8 cellular contexts compared by ENCODE assay signal in the genomic region with DNA sequence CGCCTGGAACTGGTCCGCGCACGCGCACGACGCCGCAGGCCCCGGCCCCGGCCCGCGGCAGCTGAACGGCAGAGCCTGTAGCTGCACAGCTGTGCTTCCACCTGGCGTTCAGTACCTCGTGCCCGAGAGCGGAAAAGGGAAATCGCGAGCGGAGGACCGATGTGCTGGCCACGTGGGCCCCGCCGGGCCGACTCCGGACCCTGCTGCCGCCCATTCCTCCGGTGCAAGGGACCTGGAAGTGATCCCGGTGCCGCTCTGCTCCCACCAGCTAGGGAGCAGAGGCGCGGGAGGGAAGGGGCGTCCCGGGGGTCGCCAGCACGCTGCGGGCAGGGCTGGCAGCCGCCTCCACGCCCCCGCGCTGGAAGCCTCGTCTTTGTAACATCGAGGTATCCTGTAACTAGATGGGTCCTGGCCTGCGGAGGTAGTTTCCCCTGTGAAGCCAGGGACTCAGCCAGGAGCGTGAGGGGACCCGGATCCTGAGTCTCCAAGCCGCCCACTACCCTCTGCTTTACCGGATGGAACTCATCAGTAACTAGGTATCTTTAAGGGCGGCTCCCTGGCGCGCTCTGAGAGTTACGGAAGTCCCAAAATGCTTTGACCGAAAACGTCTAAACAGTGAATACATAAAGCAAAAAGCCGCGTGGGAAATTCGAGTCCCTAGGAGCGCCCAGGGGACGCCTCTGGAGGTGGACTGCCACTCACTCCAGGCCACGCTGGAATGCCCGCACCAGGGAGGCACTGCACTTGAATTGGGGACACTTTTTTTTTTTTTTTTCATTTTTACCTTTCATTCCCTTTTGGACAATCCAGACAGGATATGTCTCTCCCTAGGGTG. TPM values are rescaled to one million over a fixed set of nuclear protein-coding genes. Genes with fewer than 3 reads are reported as not detected.
DNase-seq lines count a peak whose midpoint lies in the region; ATAC-seq, FAIRE-seq and TF ChIP-seq lines count a peak whose summit lies in the region.

No MANE protein-coding gene starts in this region.

- peak; percentile 2 to 85 (median 80) for ATAC-seq in heart right ventricle
- peak; percentile 89 for ATAC-seq in aorta (ENCODE audit: low FRiP score)

- H3K4me3 Mint-ChIP-seq in activated naive CD4-positive, alpha-beta T cell treated with anti-CD3 and anti-CD28 coated beads, Interleukin-2, amount 10 ng/mL, durations not matched to agents 7 days and 5 days: peak overlapping the region; percentile 78

- peaks cover 0 to 13% (median 7%) of the 10 kb centered on the region in 9 donors for H3K36me3 ChIP-seq in heart right ventricle
- no peaks in the 10 kb centered on the region for H3K36me3 ChIP-seq in aorta (ENCODE audit: control insufficient read depth in 1 of 2, insufficient read depth in 2 of 2, low read length in 1 of 2)

- H3K27ac ChIP-seq in heart right ventricle: peak overlapping the region; percentile 60 to 95 (median 80)
- H3K27ac ChIP-seq in aorta (ENCODE audit: low read depth in 1 of 2, low read length in 2 of 2): peak overlapping the region; percentile 1 to 80

- H3K36me3 Mint-ChIP-seq in activated naive CD4-positive, alpha-beta T cell treated with anti-CD3 and anti-CD28 coated beads, Interleukin-2, amount 10 ng/mL, durations not matched to agents 7 days and 5 days: peaks cover 14% of the 10 kb centered on the region

- TF ChIP-seq POLR2A in H54 (IDR thresholded peaks at IDR 0.05; ENCODE audit: low read depth, low read length): peak; percentile 75

- H3K27me3 Mint-ChIP-seq in activated naive CD4-positive, alpha-beta T cell treated with anti-CD3 and anti-CD28 coated beads, Interleukin-2, amount 10 ng/mL, durations not matched to agents 7 days and 5 days: no peaks in the 10 kb centered on the region

- H3K27me3 ChIP-seq in heart right ventricle: no peaks in the 10 kb centered on the region
- H3K27me3 ChIP-seq in aorta (ENCODE audit: control insufficient read depth in 1 of 2, insufficient read depth in 2 of 2, low read length in 1 of 2): no peaks in the 10 kb centered on the region

- peak overlapping the region; percentile 94 for H3K27ac Mint-ChIP-seq in activated naive CD4-positive, alpha-beta T cell treated with anti-CD3 and anti-CD28 coated beads, Interleukin-2, amount 10 ng/mL, durations not matched to agents 7 days and 5 days

- intact Hi-C loops in heart right ventricle (cut with DNase I) (loop anchor here in 6 of 10 donors (5.0 to 10.0 kb wide), 5 partner anchors 206 to 464 kb away; no protein-coding TSS in a partner anchor), aorta (cut with DNase I) (loop anchor here in 1 of 2 donors (5.0 to 10.0 kb wide), 3 partner anchors 42 to 236 kb away; a partner anchor contains a TSS)

- H3K4me1 ChIP-seq in heart right ventricle (peaks cover 8 to 54% (median 29%) of the 10 kb centered on the region in 9 donors), aorta (ENCODE audit: control insufficient read depth in 1 of 2, insufficient read depth in 2 of 2, low read length in 2 of 2) (no peaks in the 10 kb centered on the region)

- H3K9me3 ChIP-seq in heart right ventricle (no peaks in the 10 kb centered on the region), aorta (ENCODE audit: control insufficient read depth, low read length) (no peaks in the 10 kb centered on the region)

- TF ChIP-seq CTCF in LNCAP (IDR thresholded peaks at IDR 0.05): peak; percentile 20; the same call in 1 of the 2 replicates
- TF ChIP-seq CTCF in heart right ventricle (IDR thresholded peaks at IDR 0.05): peak in 3 of 9 donors; percentile 35 to 43 (median 35)

- CTCF ChIA-PET in activated naive CD4-positive, alpha-beta T cell treated with anti-CD3 and anti-CD28 coated beads, Interleukin-2, amount 10 ng/mL, durations not matched to agents 7 days and 5 days (lab: Charles Lee): interaction anchor here (2.1 to 2.8 kb wide), 2 partner anchors 211 to 219 kb away, joined by 8 to 16 read pairs; no protein-coding TSS in a partner anchor

- H3K9me3 Mint-ChIP-seq in activated naive CD4-positive, alpha-beta T cell treated with anti-CD3 and anti-CD28 coated beads, Interleukin-2, amount 10 ng/mL, durations not matched to agents 7 days and 5 days: no peaks in the 10 kb centered on the region

- DNase-seq in ELR (ENCODE audit: low read depth) (peak; percentile 88), H54 (ENCODE audit: insufficient read length, low spot score) (no peak), SIG-M5 (lab: John Stamatoyannopoulos, UW) (peak; percentile 53), heart right ventricle (peak; percentile 26 to 86), retina (peak; percentile 92), aorta (peak; percentile 93 to 97)
- DNase-seq in activated naive CD4-positive, alpha-beta T cell treated with anti-CD3 and anti-CD28 coated beads, Interleukin-2, amount 10 ng/mL, durations not matched to agents 7 days and 5 days: peak; percentile 96

- WGBS in heart right ventricle, 2 donors: 1% methylated on average over 60 to 61 of the region's 61 CpGs
- 0% methylated on average over 50 to 61 of the region's 61 CpGs for WGBS in aorta, 2 donors

- H3K4me1 Mint-ChIP-seq in activated naive CD4-positive, alpha-beta T cell treated with anti-CD3 and anti-CD28 coated beads, Interleukin-2, amount 10 ng/mL, durations not matched to agents 7 days and 5 days: peaks cover 45% of the 10 kb centered on the region

- H3K4me3 ChIP-seq in heart right ventricle (peak overlapping the region; percentile 56 to 83 (median 68)), aorta (ENCODE audit: low read length in 2 of 2) (peak overlapping the region; percentile 23 to 27)

- FAIRE-seq in H54 (lab: Jason Lieb, UNC): no peak

RNA-seq across cellular contexts. Expression of a gene that starts 0.7 kb away (rescaled TPM):
- total RNA-seq in heart right ventricle (10 to 100 TPM; 25.4 to 92.8 (median 56.0) TPM), aorta (10 to 100 TPM; 21.3 to 46.1 TPM)
- polyA plus RNA-seq in heart right ventricle (10 to 100 TPM in 1 of 2 donors, 1 to 10 TPM in 1; 4.1 to 81.9 TPM), aorta (10 to 100 TPM; 31.6 to 45.7 TPM)
